In genomic region chr9:101705135-101705661, GRCh38 we compare ENCODE assay signal across 8 cellular contexts. TPM values are rescaled to one million over a fixed set of nuclear protein-coding genes. Genes with fewer than 3 reads are reported as not detected.
DNase-seq lines count a peak whose midpoint lies in the region; ATAC-seq and TF ChIP-seq lines count a peak whose summit lies in the region.

No MANE protein-coding gene starts in this region.

- H3K27ac ChIP-seq in A673 (ENCODE audit: low read depth, low read length, poor library complexity, severe bottlenecking) (no peak overlapping the region), duodenal mucosa (ENCODE audit: low read depth, low read length) (no peak overlapping the region)

- no peak overlapping the region for H3K4me3 ChIP-seq in A673 (ENCODE audit: low read depth, low read length, poor library complexity, severe bottlenecking)
- H3K4me3 ChIP-seq in duodenal mucosa (ENCODE audit: low read depth in 1 of 2, low read length in 2 of 2) = peak overlapping the region; percentile 53 to 75

- H3K9me3 ChIP-seq in A673 (ENCODE audit: low read depth, low read length, poor library complexity, severe bottlenecking) = no peaks in the 10 kb centered on the region
- H3K9me3 ChIP-seq in T-helper 17 cell (ENCODE audit: control insufficient read depth, low read length, poor library complexity, severe bottlenecking) = no peaks in the 10 kb centered on the region
- no peaks in the 10 kb centered on the region for H3K9me3 ChIP-seq in duodenal mucosa (ENCODE audit: control insufficient read depth in 1 of 2, low read length in 2 of 2)

- H3K36me3 ChIP-seq in A673 (ENCODE audit: insufficient read depth, low read length, poor library complexity, severe bottlenecking) = no peaks in the 10 kb centered on the region
- no peaks in the 10 kb centered on the region for H3K36me3 ChIP-seq in duodenal mucosa (ENCODE audit: control insufficient read depth in 1 of 2, insufficient read depth in 2 of 2, low read length in 2 of 2)

- CTCF ChIA-PET in A673 (lab: Charles Lee) = no interaction called here

- peak overlapping the region; percentile 3 to 45 for H3K9ac ChIP-seq in duodenal mucosa (ENCODE audit: low read depth in 1 of 2, low read length in 2 of 2)

- no peaks in the 10 kb centered on the region for H3K4me1 ChIP-seq in A673 (ENCODE audit: insufficient read depth, low read length, poor library complexity, severe bottlenecking)
- H3K4me1 ChIP-seq in duodenal mucosa (ENCODE audit: control insufficient read depth in 1 of 2, insufficient read depth in 2 of 2, low read length in 2 of 2) = peaks cover 6 to 12% of the 10 kb centered on the region in 2 donors

- peaks cover 0 to under 1% (median 0%) of the 10 kb centered on the region in 9 donors for H3K9me3 Mint-ChIP-seq in naive thymus-derived CD8-positive, alpha-beta T cell

- peak; percentile 13 for DNase-seq in A673 (ENCODE audit: low spot score)
- DNase-seq in T-helper 17 cell = no peak
- DNase-seq in naive thymus-derived CD8-positive, alpha-beta T cell = peak; percentile 4 to 64 (median 24)
- DNase-seq in NCI-H510A (lab: John Stamatoyannopoulos, UW) = no peak
- DNase-seq in HuH-7 (ENCODE audit: low spot score) = no peak

- peaks cover 45% of the 10 kb centered on the region for H3K27me3 Mint-ChIP-seq in T-helper 17 cell
- H3K27me3 Mint-ChIP-seq in naive thymus-derived CD8-positive, alpha-beta T cell = peaks cover 0 to 4% (median 2%) of the 10 kb centered on the region in 5 donors

- ATAC-seq in GM18861 (IDR thresholded peaks at IDR 0.05; ENCODE audit: unreplicated experiment) (peak; percentile 54), HG03342 (IDR thresholded peaks at IDR 0.05; ENCODE audit: unreplicated experiment) (peak; percentile 51), T-helper 17 cell (peak; percentile 77)
- peak; percentile 91 to 98 for ATAC-seq in naive thymus-derived CD8-positive, alpha-beta T cell

- H3K27ac Mint-ChIP-seq in T-helper 17 cell = no peak overlapping the region
- H3K27ac Mint-ChIP-seq in naive thymus-derived CD8-positive, alpha-beta T cell = peak overlapping the region; percentile 33 to 96 (median 88)

- peaks cover 2% of the 10 kb centered on the region for H3K4me1 Mint-ChIP-seq in T-helper 17 cell
- peaks cover 6 to 21% (median 14%) of the 10 kb centered on the region in 4 donors for H3K4me1 Mint-ChIP-seq in naive thymus-derived CD8-positive, alpha-beta T cell

- intact Hi-C loops in A673 (cut with micrococcal nuclease; ENCODE audit: unreplicated experiment) = no loop called here

- H3K36me3 Mint-ChIP-seq in T-helper 17 cell (ENCODE audit: low read depth) = peaks cover 3% of the 10 kb centered on the region
- no peaks in the 10 kb centered on the region for H3K36me3 Mint-ChIP-seq in naive thymus-derived CD8-positive, alpha-beta T cell

- H3K27me3 ChIP-seq in A673 (replicated peaks; ENCODE audit: insufficient read depth, low read depth, low read length, poor library complexity) = peaks cover 28% of the 10 kb centered on the region
- no peaks in the 10 kb centered on the region for H3K27me3 ChIP-seq in duodenal mucosa (ENCODE audit: control insufficient read depth in 1 of 2, insufficient read depth in 2 of 2, low read length in 2 of 2)

- no peak; the same call in 1 of the 2 replicates for TF ChIP-seq CTCF in A673 (conservative IDR thresholded peaks at IDR 0.05; ENCODE audit: low read depth, low read length)

- POLR2A ChIA-PET in A673 (lab: Charles Lee; ENCODE audit: low non-redundant PET) = no interaction called here
- POLR2A ChIA-PET in naive thymus-derived CD8-positive, alpha-beta T cell (lab: Charles Lee) = no interaction called here

- BruUV-seq in A673 (replicated peaks; lab: Mats Ljungman, UMichigan) = no TSS peak

- peak overlapping the region; percentile 43 for H3K4me3 Mint-ChIP-seq in T-helper 17 cell
- H3K4me3 Mint-ChIP-seq in naive thymus-derived CD8-positive, alpha-beta T cell = peak overlapping the region; percentile 80 to 94 (median 89)

RNA-seq across cellular contexts. Expression of gene GRIN3A, which starts 33.2 kb away (rescaled TPM):
- not detected in 2 replicates for total RNA-seq in A673 (2021)
- not detected for total RNA-seq in T-helper 17 cell
- not detected for total RNA-seq in naive thymus-derived CD8-positive, alpha-beta T cell
- polyA plus RNA-seq in naive thymus-derived CD8-positive, alpha-beta T cell = under 1 TPM; 0.05 to 0.12 (median 0.09) TPM

Comparison
In these comparisons a context has a peak if more than half of its experiments do, and no peak if none do; other contexts are left out.
1. DNase-seq: peak in A673 (single experiment) and naive thymus-derived CD8-positive, alpha-beta T cell (10 of 10); none in T-helper 17 cell (0 of 3), NCI-H510A (single experiment) and HuH-7 (single experiment).
2. Peak in every context shown above with its lines, with median percentiles within 50 percentile points of each other: ATAC-seq.